ENCODE assay signal across 24 cellular contexts in genomic region chr6:153368131-153368530, GRCh38.
"Had no signal": no experiment of that assay in that cellular context is flagged by ENCODE, and none has a peak within 500 bp of the region (broad histone marks: within the 10 kb centered on the region; RNA-seq: fewer than 3 reads in every experiment).

No MANE protein-coding gene starts in this region.

- H3K9me3 ChIP-seq: gastrocnemius medialis, lower lobe of right lung, mucosa of descending colon had no signal

- H3K27ac ChIP-seq: coronary artery, epithelial cell of prostate, esophagus squamous epithelium, gastrocnemius medialis, heart right ventricle, lower lobe of right lung had no signal

- H3K4me3 ChIP-seq: coronary artery, esophagus squamous epithelium, gastrocnemius medialis, heart right ventricle, lower lobe of right lung, mucosa of descending colon had no signal

- H3K27me3 ChIP-seq: esophagus squamous epithelium, gastrocnemius medialis had no signal

- H3K4me1 ChIP-seq: esophagus squamous epithelium, gastrocnemius medialis, heart right ventricle, lower lobe of right lung had no signal

- DNase-seq: effector CD8-positive, alpha-beta T cell; effector memory CD8-positive, alpha-beta T cell; endodermal cell; erythroblast; esophagus squamous epithelium; foreskin fibroblast; foreskin melanocyte; gastrocnemius medialis; glutamatergic neuron; head of caudate nucleus; heart right ventricle; hippocampal formation; left cardiac atrium; left ventricle myocardium superior; lower lobe of right lung; mesenchymal stem cell; mucosa of descending colon; naive B cell had no signal

- FAIRE-seq: colon, islet of Langerhans, keratinocyte had no signal

- ATAC-seq: effector memory CD8-positive, alpha-beta T cell; esophagus mucosa; gastrocnemius medialis; heart right ventricle; left cardiac atrium; left ventricle myocardium superior; lower lobe of right lung; mucosa of descending colon had no signal

- H3K36me3 ChIP-seq: esophagus squamous epithelium, gastrocnemius medialis, heart right ventricle, lower lobe of right lung had no signal
